In genomic region chr1:92958203-92958970, GRCh38 we compare ENCODE assay signal across 1 cellular context.
TF ChIP-seq lines count a peak whose summit lies in the region.

No MANE protein-coding gene starts in this region.

TF ChIP-seq in HepG2, 621 proteins besides CTCF, POLR2A, EP300 and RAD21 (continued from another document and continues in another):
- TF ChIP-seq AHDC1 (CRISPR knock-in tag; IDR thresholded peaks at IDR 0.05; ENCODE audit: borderline replicate concordance) (0 out of 2 replicates have a peak, but pooled peaks have one; percentile 47), HNF4A (CRISPR knock-in tag; IDR thresholded peaks at IDR 0.05) (peak; percentile 85), TRIM24 (CRISPR knock-in tag; IDR thresholded peaks at IDR 0.05) (no peak), ZNF891 (CRISPR knock-in tag; IDR thresholded peaks at IDR 0.05) (no peak), EEA1 (CRISPR knock-in tag; IDR thresholded peaks at IDR 0.05; ENCODE audit: borderline replicate concordance) (no peak), ZNF784 (CRISPR knock-in tag; IDR thresholded peaks at IDR 0.05; ENCODE audit: borderline replicate concordance) (no peak), ZNF407 (CRISPR knock-in tag; IDR thresholded peaks at IDR 0.05; ENCODE audit: not compliant biosample characterization) (no peak), SNAPC5 (CRISPR knock-in tag; IDR thresholded peaks at IDR 0.05; ENCODE audit: borderline replicate concordance) (no peak), ELF3 (CRISPR knock-in tag; IDR thresholded peaks at IDR 0.05) (peak; percentile 76), ZNF512 (CRISPR knock-in tag; IDR thresholded peaks at IDR 0.05) (no peak), FOXP4 (CRISPR knock-in tag; IDR thresholded peaks at IDR 0.05) (peak; percentile 44; the same call in 1 of the 2 replicates), CEBPG (CRISPR knock-in tag; IDR thresholded peaks at IDR 0.05) (0 out of 2 replicates have a peak, but pooled peaks have one; percentile 9), HDAC2 (CRISPR knock-in tag; IDR thresholded peaks at IDR 0.05) (peak; percentile 48; the same call in 1 of the 2 replicates), ZNF253 (CRISPR knock-in tag; IDR thresholded peaks at IDR 0.05; ENCODE audit: borderline replicate concordance) (no peak), FOXA1 (IDR thresholded peaks at IDR 0.05) (no peak), FOXA1 (CRISPR knock-in tag; IDR thresholded peaks at IDR 0.05) (no peak), HMGXB4 (CRISPR knock-in tag; IDR thresholded peaks at IDR 0.05; ENCODE audit: borderline replicate concordance in 1 of 2, low read depth in 1 of 2) (0 out of 4 replicates have a peak, but pooled peaks of 1 of the 2 experiments have one; percentile 19), KDM6A (CRISPR knock-in tag; IDR thresholded peaks at IDR 0.05; ENCODE audit: low read depth) (peak; percentile 64), ZNF597 (CRISPR knock-in tag; IDR thresholded peaks at IDR 0.05) (no peak), SAP130 (CRISPR knock-in tag; IDR thresholded peaks at IDR 0.05; ENCODE audit: low read depth) (peak; percentile 53; the same call in 1 of the 2 replicates), KDM5B (CRISPR knock-in tag; IDR thresholded peaks at IDR 0.05; ENCODE audit: borderline replicate concordance) (no peak), ZNF543 (CRISPR knock-in tag; IDR thresholded peaks at IDR 0.05) (peak; percentile 89), SOX13 (IDR thresholded peaks at IDR 0.05) (no peak), SOX13 (CRISPR knock-in tag; conservative IDR thresholded peaks at IDR 0.05 in 1 of 2, IDR thresholded peaks at IDR 0.05 in 1 of 2) (peak in 1 of 2 experiments; percentile 52; a peak in 1 of 4 replicates), SOX5 (CRISPR knock-in tag; IDR thresholded peaks at IDR 0.05; ENCODE audit: borderline replicate concordance) (0 out of 2 replicates have a peak, but pooled peaks have one; percentile 16), BORCS8-MEF2B (CRISPR knock-in tag; IDR thresholded peaks at IDR 0.05) (no peak), ZNF3 (CRISPR knock-in tag; IDR thresholded peaks at IDR 0.05) (no peak), KLF16 (CRISPR knock-in tag; IDR thresholded peaks at IDR 0.05) (0 out of 4 replicates have a peak, but pooled peaks of 1 of the 2 experiments have one; percentile 38)
